In the genomic region with DNA sequence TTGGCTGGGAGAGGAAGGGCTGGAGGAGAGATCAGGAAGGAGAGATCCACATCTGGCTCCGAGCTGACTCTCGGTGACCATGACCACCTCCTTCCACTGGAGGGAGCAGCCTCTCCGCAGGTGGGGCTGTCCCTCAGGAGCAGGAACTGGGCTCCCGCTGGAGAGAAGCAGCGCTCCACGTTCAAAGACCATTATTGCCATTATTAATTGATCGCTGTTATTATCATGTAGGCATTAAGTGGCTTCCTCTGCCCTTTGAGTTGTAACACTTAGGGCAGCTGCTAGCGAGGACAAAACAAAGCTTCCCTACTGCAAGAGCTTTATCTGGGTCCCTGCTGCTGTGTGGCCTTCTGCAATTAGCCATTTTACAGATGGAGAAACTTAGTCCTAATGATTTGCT, we compare ENCODE assay signal across 9 cellular contexts.
DNase-seq lines count a peak whose midpoint lies in the region; ATAC-seq and TF ChIP-seq lines count a peak whose summit lies in the region.
"Had no signal": no experiment of that assay in that cellular context is flagged by ENCODE, and none has a peak within 500 bp of the region (broad histone marks: within the 10 kb centered on the region; RNA-seq: fewer than 3 reads in every experiment).

No MANE protein-coding gene starts in this region.

- DNase-seq in Caki2 (ENCODE audit: low read depth) (peak; percentile 19), NCI-H1417 (lab: John Stamatoyannopoulos, UW) (peak; percentile 60 to 97 (median 94)), left cardiac atrium (peak; percentile 41), sciatic nerve (ENCODE audit: low spot score) (no peak)
- no peak for DNase-seq in activated effector memory CD4-positive, alpha-beta T cell treated with anti-CD3 and anti-CD28 coated beads, Interleukin-2, amount 50 U/mL, for 16 hours
- DNase-seq in stimulated activated CD4-positive, alpha-beta T cell treated with anti-CD3 and anti-CD28 coated beads, Interleukin-1b, Interleukin-23, amount 100 ng/mL, for 48 hours = no peak

- H3K4me3 ChIP-seq in WI38 (ENCODE audit: low read depth, low read length) = no peak overlapping the region
- H3K4me3 ChIP-seq: skin epidermis had no signal

- ATAC-seq in GM21360 (IDR thresholded peaks at IDR 0.05; ENCODE audit: unreplicated experiment) (peak; percentile 67), left cardiac atrium (peak; percentile 81 to 89), sciatic nerve (peak; percentile 80)

- intact Hi-C loops in left cardiac atrium (cut with DNase I) = loop anchor here in 1 of 2 donors (5.0 kb wide), 2 partner anchors 385 to 740 kb away; no protein-coding TSS in a partner anchor
- intact Hi-C loops in sciatic nerve (cut with DNase I) = no loop called here

- TF ChIP-seq CTCF in WI38 (IDR thresholded peaks at IDR 0.05; ENCODE audit: low read depth, low read length) = peak; percentile 51

- in situ Hi-C loops in Caki2 (cut with HindIII; ENCODE audit: low pct_unique_long_range_greater_than_20kb, low sequenced_read_pairs) = no loop called here

Comparison
In these comparisons a context has a peak if more than half of its experiments do, and no peak if none do; other contexts are left out.
1. DNase-seq: peak in Caki2 (single experiment), NCI-H1417 (3 of 3) and left cardiac atrium (single experiment); none in sciatic nerve (single experiment), activated effector memory CD4-positive, alpha-beta T cell treated with anti-CD3 and anti-CD28 coated beads, Interleukin-2, amount 50 U/mL, for 16 hours (single experiment) and stimulated activated CD4-positive, alpha-beta T cell treated with anti-CD3 and anti-CD28 coated beads, Interleukin-1b, Interleukin-23, amount 100 ng/mL, for 48 hours (single experiment).
2. Peak in every context shown above with its lines, with median percentiles within 50 percentile points of each other: ATAC-seq.